1 cellular context compared by ENCODE assay signal in the genomic region with DNA sequence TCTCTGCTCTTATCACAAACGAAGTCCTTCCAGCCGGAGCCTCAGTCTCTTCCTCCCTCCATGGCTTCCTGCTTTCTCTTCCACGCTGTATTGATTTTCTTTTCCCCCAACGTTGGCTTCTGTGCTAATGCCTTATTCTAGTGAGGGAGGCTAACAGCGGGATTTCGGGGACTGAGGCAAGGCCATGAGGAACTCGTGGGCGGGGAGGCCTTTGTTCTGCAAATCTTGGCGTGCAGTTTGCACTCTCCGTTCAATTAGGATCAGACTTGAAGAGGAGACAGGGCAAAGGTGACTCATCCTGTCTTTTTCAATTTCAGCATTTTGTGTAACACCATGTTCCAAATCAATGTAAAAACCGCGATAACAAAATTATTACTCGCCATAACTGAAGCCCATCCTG.
TF ChIP-seq lines count a peak whose summit lies in the region.

No MANE protein-coding gene starts in this region.

TF ChIP-seq in GM23338, 12 proteins besides CTCF, POLR2A, EP300 and RAD21:
- TF ChIP-seq ZNF462 (CRISPR knock-in tag; IDR thresholded peaks at IDR 0.05) (no peak), NANOG (IDR thresholded peaks at IDR 0.05; ENCODE audit: borderline replicate concordance) (no peak), ZNF114 (CRISPR knock-in tag; IDR thresholded peaks at IDR 0.05) (no peak)
TF ChIP-seq in GM23338: peak in this region for 0.
